In genomic region chr19:50046649-50047503, GRCh38 we compare ENCODE assay signal across 8 cellular contexts. TPM values are rescaled to one million over a fixed set of nuclear protein-coding genes. Genes with fewer than 3 reads are reported as not detected.
DNase-seq lines count a peak whose midpoint lies in the region; ATAC-seq and TF ChIP-seq lines count a peak whose summit lies in the region.

No MANE protein-coding gene starts in this region.

- H3K36me3 ChIP-seq in ascending aorta: peaks cover 48 to 59% of the 10 kb centered on the region in 2 donors

- H3K27ac ChIP-seq in ascending aorta: no peak overlapping the region

- H3K27me3 ChIP-seq in ascending aorta: no peaks in the 10 kb centered on the region

- H3K4me1 ChIP-seq in ascending aorta: no peaks in the 10 kb centered on the region

- TF ChIP-seq CTCF in ascending aorta (IDR thresholded peaks at IDR 0.05): peak; percentile 33 to 55 (median 39)

- no peak overlapping the region for H3K4me3 ChIP-seq in ascending aorta

- ATAC-seq in HG03439 (IDR thresholded peaks at IDR 0.05; ENCODE audit: unreplicated experiment): no peak

- DNase-seq in NCI-H2196 treated with DMSO at 0.1 percent for 48 hours (lab: John Stamatoyannopoulos, UW; ENCODE audit: unreplicated experiment): peak; percentile 2
- no peak for DNase-seq in NCI-H2196 (lab: John Stamatoyannopoulos, UW; ENCODE audit: unreplicated experiment)
- DNase-seq in SHP77 (lab: John Stamatoyannopoulos, UW): peak; percentile 18 to 23
- no peak for DNase-seq in ascending aorta (ENCODE audit: low spot score in 2 of 2)
- DNase-seq in kidney glomerular epithelial cell (lab: John Stamatoyannopoulos, UW): peak; percentile 5
- DNase-seq in stimulated activated CD8-positive, alpha-beta memory T cell treated with anti-CD3 and anti-CD28 coated beads, Interleukin-12 subunit alpha, Interleukin-12 subunit beta, amount 100 ng/mL, for 1 hour (ENCODE audit: low read depth): peak; percentile 42
- DNase-seq in ecto neural progenitor cell (ENCODE audit: low spot score): no peak

- intact Hi-C loops in ascending aorta (cut with DNase I): no loop called here

- H3K9me3 ChIP-seq in ascending aorta: peaks cover 44 to 83% of the 10 kb centered on the region in 2 donors

RNA-seq across cellular contexts. Expression of gene ZNF473, which starts 21.1 kb away (rescaled TPM):
- total RNA-seq in ascending aorta: 3.4 TPM

RNA-seq across cellular contexts. Expression of gene VRK3, which starts 21.7 kb away (rescaled TPM):
- 27.6 TPM for total RNA-seq in ascending aorta

Comparison
In these comparisons a context has a peak if more than half of its experiments do, and no peak if none do; other contexts are left out.
1. DNase-seq: peak in NCI-H2196 treated with DMSO at 0.1 percent for 48 hours (single experiment), SHP77 (2 of 2), kidney glomerular epithelial cell (single experiment) and stimulated activated CD8-positive, alpha-beta memory T cell treated with anti-CD3 and anti-CD28 coated beads, Interleukin-12 subunit alpha, Interleukin-12 subunit beta, amount 100 ng/mL, for 1 hour (single experiment); none in NCI-H2196 (single experiment), ascending aorta (0 of 2) and ecto neural progenitor cell (single experiment).